Comparison of ENCODE assay signal across 9 cellular contexts in genomic region chr2:239380831-239381708, GRCh38. TPM values are rescaled to one million over a fixed set of nuclear protein-coding genes. Genes with fewer than 3 reads are reported as not detected.
A peak's percentile ranks its signal among the peaks of the same experiment; 100 is the strongest.
DNase-seq lines count a peak whose midpoint lies in the region; ATAC-seq and TF ChIP-seq lines count a peak whose summit lies in the region.
"Had no signal": no experiment of that assay in that cellular context is flagged by ENCODE, and none has a peak within 500 bp of the region (broad histone marks: within the 10 kb centered on the region; RNA-seq: fewer than 3 reads in every experiment).

No MANE protein-coding gene starts in this region.

- peak; percentile 32 for ATAC-seq in HG02623 (IDR thresholded peaks at IDR 0.05; ENCODE audit: unreplicated experiment)

- intact Hi-C loops in uterus (cut with DNase I; ENCODE audit: low total_unique reads) = no loop called here

- H3K36me3 ChIP-seq in DOHH2 (ENCODE audit: control insufficient read depth, low read length) (no peaks in the 10 kb centered on the region), uterus (no peaks in the 10 kb centered on the region)
- H3K36me3 ChIP-seq: pancreas had no signal

- peak overlapping the region; percentile 29 for H3K4me3 ChIP-seq in DOHH2 (ENCODE audit: low read length)
- H3K4me3 ChIP-seq in uterus = no peak overlapping the region
- H3K4me3 ChIP-seq: pancreas had no signal

- H3K27ac ChIP-seq in DOHH2 (ENCODE audit: low read depth, low read length) (peak overlapping the region; percentile 48), uterus (no peak overlapping the region)
- H3K27ac ChIP-seq: pancreas had no signal

- H3K9me2 ChIP-seq in DOHH2 (replicated peaks; ENCODE audit: control insufficient read depth, low read length) = no peaks in the 10 kb centered on the region

- H3K4me2 ChIP-seq in DOHH2 (ENCODE audit: low read length) = peak overlapping the region; percentile 51

- TF ChIP-seq POLR2A in uterus (IDR thresholded peaks at IDR 0.05) = no peak

- H3K27me3 ChIP-seq in DOHH2 (ENCODE audit: control insufficient read depth, low read length) (no peaks in the 10 kb centered on the region), uterus (no peaks in the 10 kb centered on the region)
- H3K27me3 ChIP-seq: pancreas had no signal

- H3F3A ChIP-seq in DOHH2 (ENCODE audit: control insufficient read depth, insufficient read depth) = peaks cover 6% of the 10 kb centered on the region

- H3K9me3 ChIP-seq in DOHH2 (ENCODE audit: control insufficient read depth, insufficient read depth, low read length) (no peaks in the 10 kb centered on the region), uterus (no peaks in the 10 kb centered on the region)
- H3K9me3 ChIP-seq: pancreas had no signal

- H4K20me1 ChIP-seq in DOHH2 (ENCODE audit: control insufficient read depth, insufficient read depth, low read depth, low read length) = peaks cover 27% of the 10 kb centered on the region

- H3K4me1 ChIP-seq in DOHH2 (ENCODE audit: control insufficient read depth, low read length) = peaks cover 23% of the 10 kb centered on the region
- no peaks in the 10 kb centered on the region for H3K4me1 ChIP-seq in uterus
- H3K4me1 ChIP-seq: pancreas had no signal

- peak; percentile 56 for DNase-seq in activated CD4-positive, CD25-positive, alpha-beta regulatory T cell treated with anti-CD3 and anti-CD28 coated beads, Interleukin-2, amount 50 U/mL, for 72 hours
- DNase-seq in dermis microvascular lymphatic vessel endothelial cell (ENCODE audit: low read depth in 2 of 2) = peak; percentile 75 to 89
- peak; percentile 77 for DNase-seq in stimulated activated CD4-positive, alpha-beta T cell treated with anti-CD3 and anti-CD28 coated beads, Interleukin-15, amount 100 ng/mL, for 24 hours
- DNase-seq in DMS53 (lab: John Stamatoyannopoulos, UW) = no peak
- no peak for DNase-seq in uterus
- no peak for DNase-seq in NCI-H1092 treated with DMSO at 0.1 percent for 48 hours (lab: John Stamatoyannopoulos, UW)
- DNase-seq: pancreas had no signal

- H3K79me2 ChIP-seq in DOHH2 (ENCODE audit: control insufficient read depth, low read length) = no peaks in the 10 kb centered on the region

- TF ChIP-seq CTCF in DOHH2 (IDR thresholded peaks at IDR 0.05; ENCODE audit: low read depth, low read length, poor library complexity, severe bottlenecking) (no peak), uterus (IDR thresholded peaks at IDR 0.05) (no peak)

RNA-seq across cellular contexts. Expression of gene HDAC4, which starts 19.8 kb away (rescaled TPM):
- total RNA-seq in dermis microvascular lymphatic vessel endothelial cell = 10.4 and 12.3 TPM in 2 replicates
- 10 to 100 TPM; 42.1 to 91.5 (median 73.4) TPM for total RNA-seq in uterus

Comparison
In these comparisons a context has a peak if more than half of its experiments do, and no peak if none do; other contexts are left out.
1. DNase-seq: peak in activated CD4-positive, CD25-positive, alpha-beta regulatory T cell treated with anti-CD3 and anti-CD28 coated beads, Interleukin-2, amount 50 U/mL, for 72 hours (single experiment), dermis microvascular lymphatic vessel endothelial cell (2 of 2) and stimulated activated CD4-positive, alpha-beta T cell treated with anti-CD3 and anti-CD28 coated beads, Interleukin-15, amount 100 ng/mL, for 24 hours (single experiment); none in DMS53 (single experiment), uterus (0 of 2) and NCI-H1092 treated with DMSO at 0.1 percent for 48 hours (single experiment).